Comparison of ENCODE assay signal across 1 cellular context in the genomic region with DNA sequence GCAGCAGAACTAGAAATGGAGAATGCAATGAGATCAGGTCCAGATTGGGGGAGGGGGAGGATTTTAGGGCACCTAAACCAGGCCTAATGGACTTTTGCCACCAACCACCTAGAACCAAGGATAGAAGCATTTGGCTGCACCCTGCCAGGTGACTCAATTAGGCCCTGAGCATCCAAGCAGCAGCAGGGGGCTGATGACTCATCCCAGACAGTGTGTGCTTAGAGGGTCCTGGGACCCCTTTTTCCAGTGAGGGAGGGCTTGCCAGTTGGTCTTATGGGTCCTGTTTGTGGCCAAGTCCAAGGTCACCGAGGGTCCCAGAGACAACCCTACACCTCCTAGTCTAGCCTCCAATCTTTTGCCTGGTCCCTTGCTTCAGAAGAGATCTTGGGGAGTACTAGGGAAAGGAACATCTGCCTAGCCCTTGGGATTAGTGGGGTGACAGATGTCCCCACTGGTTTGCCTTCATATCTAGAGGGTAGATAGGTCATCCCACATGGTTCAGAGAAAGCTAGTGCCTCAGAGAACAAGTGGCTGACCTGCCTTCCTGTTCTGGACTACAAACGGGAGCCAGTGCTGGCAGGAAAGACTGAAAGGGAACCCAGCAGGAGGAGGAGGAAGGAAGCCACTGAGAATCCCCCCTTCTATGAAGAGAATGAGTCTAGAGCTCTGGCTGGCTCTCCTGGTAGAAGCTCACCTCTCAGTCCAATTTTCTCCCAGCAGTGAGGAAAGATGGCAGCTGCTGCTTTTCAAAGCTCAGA.
TF ChIP-seq lines count a peak whose summit lies in the region.

No MANE protein-coding gene starts in this region.

TF ChIP-seq in H1, 55 proteins besides CTCF, POLR2A, EP300 and RAD21:
- no peak for TF ChIP-seq KDM5A (IDR thresholded peaks at IDR 0.05; ENCODE audit: low read length)
- TF ChIP-seq YY1 (IDR thresholded peaks at IDR 0.05; ENCODE audit: low read depth, low read length): 0 out of 2 replicates have a peak, but pooled peaks have one; percentile 24
